19 cellular contexts compared by ENCODE assay signal in the genomic region with DNA sequence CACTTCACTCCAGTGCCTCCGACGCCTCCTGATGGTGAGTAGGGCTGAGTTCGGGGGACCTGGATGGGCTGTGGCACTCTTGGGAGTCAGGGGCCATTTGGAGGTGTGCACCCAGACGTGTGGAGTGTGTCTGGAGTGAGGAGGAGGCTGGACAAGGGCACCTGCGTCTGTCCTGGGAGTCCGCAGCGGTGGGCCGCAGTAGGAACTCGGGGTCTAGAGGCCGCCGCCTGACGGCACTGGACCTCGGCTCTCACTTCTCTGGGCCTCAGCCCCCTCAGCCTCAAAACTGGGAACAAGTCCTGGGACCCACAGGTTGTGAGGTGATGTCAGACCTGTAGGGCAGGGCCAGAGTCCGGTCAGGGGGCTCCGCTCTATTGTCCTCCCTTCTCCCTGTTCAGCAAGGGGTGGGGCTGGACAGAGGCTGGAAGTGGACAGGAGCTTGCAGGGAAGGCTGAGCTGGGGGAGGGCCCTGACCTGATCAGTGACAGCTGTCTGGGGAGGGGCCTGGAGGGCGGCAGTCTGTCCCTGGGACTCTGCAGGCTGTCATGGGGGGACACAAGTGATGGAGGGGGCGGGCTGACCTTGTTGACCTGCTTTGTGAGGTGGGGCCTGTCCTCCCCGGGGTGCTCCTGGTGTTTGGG. TPM values are rescaled to one million over a fixed set of nuclear protein-coding genes. Genes with fewer than 3 reads are reported as not detected.
A peak's percentile ranks its signal among the peaks of the same experiment; 100 is the strongest.
DNase-seq lines count a peak whose midpoint lies in the region; ATAC-seq and TF ChIP-seq lines count a peak whose summit lies in the region.
"Had no signal": no experiment of that assay in that cellular context is flagged by ENCODE, and none has a peak within 500 bp of the region (broad histone marks: within the 10 kb centered on the region; RNA-seq: fewer than 3 reads in every experiment).

No MANE protein-coding gene starts in this region.

- H3K4me2 ChIP-seq in GM23338 (no peak overlapping the region), neural progenitor cell (no peak overlapping the region)
- H3K4me2 ChIP-seq: SK-N-SH had no signal

- peaks cover 58% of the 10 kb centered on the region for H3K27me3 Mint-ChIP-seq in GM23338 (ENCODE audit: insufficient read depth, low read depth, poor library complexity)
- H3K27me3 Mint-ChIP-seq in neural progenitor cell (ENCODE audit: insufficient read depth, low read depth): peaks cover 22% of the 10 kb centered on the region

- no peaks in the 10 kb centered on the region for H3K9me2 ChIP-seq in GM23338 (ENCODE audit: insufficient read depth)
- H3K9me2 ChIP-seq: SK-N-SH had no signal

- no peaks in the 10 kb centered on the region for H3K9me3 ChIP-seq in neural progenitor cell (ENCODE audit: low read depth)
- H3K9me3 ChIP-seq: MG63, SK-N-SH had no signal

- no peak for TF ChIP-seq POLR2A in NB4 (IDR thresholded peaks at IDR 0.05; ENCODE audit: extremely low read depth, insufficient read length)

- H3K79me2 ChIP-seq in GM23338 (replicated peaks; ENCODE audit: insufficient read depth) (no peaks in the 10 kb centered on the region), neural progenitor cell (ENCODE audit: low read depth) (peaks cover 8% of the 10 kb centered on the region)

- no peak for ATAC-seq in GM23338
- ATAC-seq in activated naive CD4-positive, alpha-beta T cell treated with anti-CD3 and anti-CD28 coated beads, Interleukin-2, amount 50 U/mL, for 72 hours: no peak
- ATAC-seq: HepG2, Panc1 had no signal

- H3K36me3 Mint-ChIP-seq in GM23338 (ENCODE audit: low read depth) (peaks cover 6% of the 10 kb centered on the region; the same call in 2 of the 3 replicates), neural progenitor cell (peaks cover 3% of the 10 kb centered on the region)
- H3K36me3 Mint-ChIP-seq in activated naive CD4-positive, alpha-beta T cell treated with anti-CD3 and anti-CD28 coated beads, Interleukin-2, amount 50 U/mL, for 72 hours: no peaks in the 10 kb centered on the region

- H3K27me3 ChIP-seq in GM23338 (ENCODE audit: insufficient read depth) (peaks cover 57% of the 10 kb centered on the region), neural progenitor cell (peaks cover 40% of the 10 kb centered on the region)
- H3K27me3 ChIP-seq: MG63 had no signal

- H3K36me3 ChIP-seq in GM23338 (ENCODE audit: insufficient read depth): no peaks in the 10 kb centered on the region; the same call in 1 of the 2 replicates
- no peaks in the 10 kb centered on the region for H3K36me3 ChIP-seq in neural progenitor cell
- H3K36me3 ChIP-seq: MG63 had no signal

- no peak for DNase-seq in GM23338 (ENCODE audit: low spot score)
- no peak for DNase-seq in NB4 (ENCODE audit: low read depth)
- no peak for DNase-seq in choroid plexus epithelial cell (ENCODE audit: low read depth)
- DNase-seq in neural progenitor cell (ENCODE audit: low spot score): no peak
- no peak for DNase-seq in amniotic stem cell (lab: John Stamatoyannopoulos, UW)
- no peak for DNase-seq in activated naive CD4-positive, alpha-beta T cell treated with Interleukin-2 at 50 U/mL for 16 hours
- no peak for DNase-seq in activated naive CD4-positive, alpha-beta T cell treated with anti-CD3 and anti-CD28 coated beads, Interleukin-2, amount 50 U/mL, for 72 hours (ENCODE audit: low spot score in 2 of 2)
- DNase-seq: ACHN; AML-193; CD4-positive, alpha-beta T cell; Karpas-422; MG63; NCI-H1092 treated with DMSO at 0.1 percent for 48 hours; NCI-H510A treated with DMSO at 0.1 percent for 48 hours; NCI-H82; SHP77; SK-N-SH had no signal

- H3K4me3 Mint-ChIP-seq in GM23338 (peak overlapping the region; percentile 41; the same call in 1 of the 3 replicates), neural progenitor cell (peak overlapping the region; percentile 33)
- H3K4me3 Mint-ChIP-seq: CD4-positive, alpha-beta T cell had no signal

- H2AFZ ChIP-seq in GM23338: no peak overlapping the region
- no peak overlapping the region for H2AFZ ChIP-seq in neural progenitor cell (replicated peaks)

- TF ChIP-seq CTCF in GM23338 (conservative IDR thresholded peaks at IDR 0.05; ENCODE audit: low read depth in 2 of 2) (peak; percentile 12 to 44; a peak in 2 of 4 replicates), NB4 (IDR thresholded peaks at IDR 0.05; ENCODE audit: low read depth, low read length) (peak; percentile 3), choroid plexus epithelial cell (conservative IDR thresholded peaks at IDR 0.05; ENCODE audit: low read depth, low read length) (peak; percentile 18), neural progenitor cell (IDR thresholded peaks at IDR 0.05) (peak; percentile 8)

- no peak overlapping the region for H3K4me3 ChIP-seq in GM23338
- H3K4me3 ChIP-seq in NB4 (ENCODE audit: low read depth, low read length): no peak overlapping the region
- no peak overlapping the region for H3K4me3 ChIP-seq in choroid plexus epithelial cell (ENCODE audit: low read depth, low read length)
- no peak overlapping the region for H3K4me3 ChIP-seq in neural progenitor cell
- H3K4me3 ChIP-seq: MG63 had no signal

- no peak overlapping the region for H3K9ac ChIP-seq in neural progenitor cell
- H3K9ac ChIP-seq: SK-N-SH had no signal

- no peak overlapping the region for H3K27ac Mint-ChIP-seq in GM23338
- H3K27ac Mint-ChIP-seq in neural progenitor cell: no peak overlapping the region
- H3K27ac Mint-ChIP-seq in activated naive CD4-positive, alpha-beta T cell treated with anti-CD3 and anti-CD28 coated beads, Interleukin-2, amount 50 U/mL, for 72 hours: no peak overlapping the region
- H3K27ac Mint-ChIP-seq: CD4-positive, alpha-beta T cell had no signal

- no peaks in the 10 kb centered on the region for H3F3A ChIP-seq in GM23338 (replicated peaks; ENCODE audit: low read depth)
- H3F3A ChIP-seq in neural progenitor cell (ENCODE audit: low read depth): peaks cover 32% of the 10 kb centered on the region

- H3K9me3 Mint-ChIP-seq in GM23338 (no peaks in the 10 kb centered on the region; the same call in 2 of the 3 replicates), neural progenitor cell (peaks cover 2% of the 10 kb centered on the region)
- no peaks in the 10 kb centered on the region for H3K9me3 Mint-ChIP-seq in activated naive CD4-positive, alpha-beta T cell treated with anti-CD3 and anti-CD28 coated beads, Interleukin-2, amount 50 U/mL, for 72 hours
- H3K9me3 Mint-ChIP-seq: CD4-positive, alpha-beta T cell had no signal

- H3K27ac ChIP-seq in GM23338 (ENCODE audit: low read depth) (no peak overlapping the region), neural progenitor cell (no peak overlapping the region)

- peaks cover 32% of the 10 kb centered on the region for H4K20me1 ChIP-seq in GM23338 (replicated peaks; ENCODE audit: insufficient read depth)
- peaks cover 86% of the 10 kb centered on the region for H4K20me1 ChIP-seq in neural progenitor cell (ENCODE audit: low read depth)

- H3K4me1 Mint-ChIP-seq in GM23338 (peaks cover 11% of the 10 kb centered on the region; the same call in 2 of the 3 replicates), neural progenitor cell (peaks cover 16% of the 10 kb centered on the region)

- H3K4me1 ChIP-seq in GM23338 (ENCODE audit: insufficient read depth) (peaks cover 12% of the 10 kb centered on the region; the same call in 1 of the 2 replicates), neural progenitor cell (peaks cover 29% of the 10 kb centered on the region)

TF ChIP-seq in GM23338, 12 proteins besides CTCF, POLR2A, EP300 and RAD21 (continues in another document):
- TF ChIP-seq, protein P1, sequence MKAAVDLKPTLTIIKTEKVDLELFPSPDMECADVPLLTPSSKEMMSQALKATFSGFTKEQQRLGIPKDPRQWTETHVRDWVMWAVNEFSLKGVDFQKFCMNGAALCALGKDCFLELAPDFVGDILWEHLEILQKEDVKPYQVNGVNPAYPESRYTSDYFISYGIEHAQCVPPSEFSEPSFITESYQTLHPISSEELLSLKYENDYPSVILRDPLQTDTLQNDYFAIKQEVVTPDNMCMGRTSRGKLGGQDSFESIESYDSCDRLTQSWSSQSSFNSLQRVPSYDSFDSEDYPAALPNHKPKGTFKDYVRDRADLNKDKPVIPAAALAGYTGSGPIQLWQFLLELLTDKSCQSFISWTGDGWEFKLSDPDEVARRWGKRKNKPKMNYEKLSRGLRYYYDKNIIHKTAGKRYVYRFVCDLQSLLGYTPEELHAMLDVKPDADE (IDR thresholded peaks at IDR 0.05): no peak
- TF ChIP-seq EZH2 (IDR thresholded peaks at IDR 0.05; ENCODE audit: low read depth, unreplicated experiment) (no peak), JUNB (IDR thresholded peaks at IDR 0.05; ENCODE audit: unreplicated experiment) (no peak), EZH2phosphoT487 (IDR thresholded peaks at IDR 0.05; ENCODE audit: unreplicated experiment) (no peak), ZNF114 (CRISPR knock-in tag; IDR thresholded peaks at IDR 0.05) (no peak), STAT1 (IDR thresholded peaks at IDR 0.05; ENCODE audit: unreplicated experiment) (no peak), NANOG (IDR thresholded peaks at IDR 0.05; ENCODE audit: borderline replicate concordance) (no peak)

RNA-seq across cellular contexts. Expression of a gene that starts 15.5 kb away (rescaled TPM):
- 144 and 185 TPM in 2 replicates for total RNA-seq in GM23338 (2014; rRNA removed; shearing (Covaris generic))
- polyA plus RNA-seq in GM23338 (2016; fragmentation: Nextera tagmentation; extraction: Ambion mirVana): 12.3 and 13.2 TPM in 2 replicates
- 34.1 and 142 TPM in 2 replicates for total RNA-seq in neural progenitor cell (ENCODE audit: low replicate concordance)
- total RNA-seq in activated naive CD4-positive, alpha-beta T cell treated with anti-CD3 and anti-CD28 coated beads, Interleukin-2, amount 50 U/mL, for 72 hours: 10 to 100 TPM; 44.5 to 79.9 TPM

RNA-seq across cellular contexts. Expression of a gene that starts 22.1 kb away (rescaled TPM):
- total RNA-seq in GM23338 (2014; rRNA removed; shearing (Covaris generic)): 52.9 and 65.3 TPM in 2 replicates
- polyA plus RNA-seq in GM23338 (2016; fragmentation: Nextera tagmentation; extraction: Ambion mirVana): 101 and 113 TPM in 2 replicates
- total RNA-seq in neural progenitor cell (ENCODE audit: low replicate concordance): 22.4 and 33.6 TPM in 2 replicates
- total RNA-seq in activated naive CD4-positive, alpha-beta T cell treated with anti-CD3 and anti-CD28 coated beads, Interleukin-2, amount 50 U/mL, for 72 hours: 10 to 100 TPM; 91.6 to 97.5 TPM

RNA-seq across cellular contexts. Expression of a gene that starts 35.5 kb away (rescaled TPM):
- 2.3 and 4.8 TPM in 2 replicates for total RNA-seq in GM23338 (2014; rRNA removed; shearing (Covaris generic))
- polyA plus RNA-seq in GM23338 (2016; fragmentation: Nextera tagmentation; extraction: Ambion mirVana): 6.7 and 7.9 TPM in 2 replicates
- total RNA-seq in neural progenitor cell (ENCODE audit: low replicate concordance): 7.6 and 35.7 TPM in 2 replicates
- 1 to 10 TPM; 3.2 to 4.4 TPM for total RNA-seq in activated naive CD4-positive, alpha-beta T cell treated with anti-CD3 and anti-CD28 coated beads, Interleukin-2, amount 50 U/mL, for 72 hours

RNA-seq across cellular contexts. Expression of a gene that starts 38.7 kb away (rescaled TPM):
- total RNA-seq in GM23338 (2014; rRNA removed; shearing (Covaris generic)): not detected in 2 replicates
- not detected in 2 replicates for polyA plus RNA-seq in GM23338 (2016; fragmentation: Nextera tagmentation; extraction: Ambion mirVana)
- total RNA-seq in neural progenitor cell (ENCODE audit: low replicate concordance): not detected in 2 replicates
- total RNA-seq in activated naive CD4-positive, alpha-beta T cell treated with anti-CD3 and anti-CD28 coated beads, Interleukin-2, amount 50 U/mL, for 72 hours: not detected
- total RNA-seq: CD4-positive, alpha-beta T cell; HepG2 had no signal
- polyA plus RNA-seq: SK-N-SH had no signal

RNA-seq across cellular contexts. Expression of a gene that starts 53.5 kb away (rescaled TPM):
- total RNA-seq in GM23338 (2014; rRNA removed; shearing (Covaris generic)): not detected in 2 replicates
- 0.66 and 1.1 TPM in 2 replicates for polyA plus RNA-seq in GM23338 (2016; fragmentation: Nextera tagmentation; extraction: Ambion mirVana)
- not detected in 2 replicates for total RNA-seq in neural progenitor cell (ENCODE audit: low replicate concordance)
- total RNA-seq in activated naive CD4-positive, alpha-beta T cell treated with anti-CD3 and anti-CD28 coated beads, Interleukin-2, amount 50 U/mL, for 72 hours: not detected
- total RNA-seq: CD4-positive, alpha-beta T cell had no signal
